Comparison of ENCODE assay signal across 2 cellular contexts in the genomic region with DNA sequence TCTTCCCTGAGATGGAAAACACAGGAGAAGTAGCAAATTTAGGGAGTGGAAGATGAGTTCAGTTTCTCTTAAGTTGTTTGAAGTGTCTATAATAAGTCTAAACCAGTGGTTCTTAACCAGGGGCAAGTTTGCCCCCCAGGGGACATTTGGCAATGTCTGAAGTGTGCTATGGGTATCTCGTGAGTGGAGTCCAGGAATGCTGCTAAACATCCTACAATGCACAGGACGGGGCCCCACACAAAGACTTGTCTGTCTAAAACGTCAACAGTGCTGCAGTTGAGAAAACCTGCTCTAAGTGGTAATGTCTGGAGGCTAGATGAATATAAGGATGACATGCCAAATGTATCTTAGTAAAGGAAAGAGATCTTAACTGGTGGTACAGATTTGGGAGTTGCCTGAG. TPM values are rescaled to one million over a fixed set of nuclear protein-coding genes. Genes with fewer than 3 reads are reported as not detected.
"Had no signal": no experiment of that assay in that cellular context is flagged by ENCODE, and none has a peak within 500 bp of the region (broad histone marks: within the 10 kb centered on the region; RNA-seq: fewer than 3 reads in every experiment).

No MANE protein-coding gene starts in this region.

RNA-seq across cellular contexts. Expression of gene FBXW10, which starts 37.9 kb away (rescaled TPM):
- total RNA-seq: OCI-LY7, Right ventricle myocardium inferior had no signal
